14 cellular contexts compared by ENCODE assay signal in genomic region chr2:206353685-206354084, GRCh38.
DNase-seq lines count a peak whose midpoint lies in the region; ATAC-seq and TF ChIP-seq lines count a peak whose summit lies in the region.
"Had no signal": no experiment of that assay in that cellular context is flagged by ENCODE, and none has a peak within 500 bp of the region (broad histone marks: within the 10 kb centered on the region; RNA-seq: fewer than 3 reads in every experiment).

No MANE protein-coding gene starts in this region.

- WGBS in smooth muscle cell (ENCODE audit: low lambda C conversion rate) = 87% methylated on average over 1 of the region's 1 CpG

- no peak overlapping the region for H2AFZ ChIP-seq in smooth muscle cell (ENCODE audit: low read depth)

- DNase-seq in DMS53 (lab: John Stamatoyannopoulos, UW) (peak; percentile 25), DMS53 treated with DMSO at 0.1 percent for 48 hours (lab: John Stamatoyannopoulos, UW; ENCODE audit: unreplicated experiment) (no peak), NB4 (ENCODE audit: low read depth) (peak; percentile 19), iris pigment epithelial cell (ENCODE audit: low read depth) (peak; percentile 5), NCI-H446 treated with DMSO at 0.1 percent for 48 hours (lab: John Stamatoyannopoulos, UW) (no peak), smooth muscle cell (lab: John Stamatoyannopoulos, UW; ENCODE audit: unreplicated experiment) (no peak), hippocampal formation (lab: John Stamatoyannopoulos, UW) (no peak)
- DNase-seq: 8988T, islet precursor cell, NCI-H2081 treated with DMSO at 0.1 percent for 48 hours, transverse colon had no signal

- TF ChIP-seq POLR2A in NB4 (IDR thresholded peaks at IDR 0.05; ENCODE audit: extremely low read depth, insufficient read length) = no peak

- H3K27ac ChIP-seq in smooth muscle cell (ENCODE audit: low read depth) = no peak overlapping the region
- H3K27ac ChIP-seq: ascending aorta, gastroesophageal sphincter, transverse colon had no signal

- no peak overlapping the region for H3K9ac ChIP-seq in smooth muscle cell (ENCODE audit: low read depth)

- H3K9me3 ChIP-seq in smooth muscle cell (replicated peaks; ENCODE audit: low read depth) = no peaks in the 10 kb centered on the region
- H3K9me3 ChIP-seq: ascending aorta, transverse colon had no signal

- no peaks in the 10 kb centered on the region for H3K36me3 ChIP-seq in smooth muscle cell (ENCODE audit: low read depth)
- H3K36me3 ChIP-seq: ascending aorta, gastroesophageal sphincter, transverse colon had no signal

- no peak overlapping the region for H3K4me2 ChIP-seq in smooth muscle cell

- peak; percentile 72 for ATAC-seq in GM21619 (IDR thresholded peaks at IDR 0.05; ENCODE audit: unreplicated experiment)
- ATAC-seq: gastroesophageal sphincter had no signal

- H3K4me3 ChIP-seq in NB4 (ENCODE audit: low read depth, low read length) (no peak overlapping the region), smooth muscle cell (no peak overlapping the region)
- H3K4me3 ChIP-seq: ascending aorta, gastroesophageal sphincter, transverse colon had no signal

- H4K20me1 ChIP-seq in smooth muscle cell (ENCODE audit: low read depth) = no peaks in the 10 kb centered on the region

- H3F3A ChIP-seq in smooth muscle cell (ENCODE audit: low read depth) = no peaks in the 10 kb centered on the region

- H3K27me3 ChIP-seq in smooth muscle cell (ENCODE audit: low read depth) = no peaks in the 10 kb centered on the region
- H3K27me3 ChIP-seq: ascending aorta, gastroesophageal sphincter, transverse colon had no signal

- H3K79me2 ChIP-seq in smooth muscle cell (ENCODE audit: low read depth) = no peaks in the 10 kb centered on the region

- TF ChIP-seq CTCF in NB4 (IDR thresholded peaks at IDR 0.05; ENCODE audit: low read depth, low read length) (no peak), smooth muscle cell (IDR thresholded peaks at IDR 0.05; ENCODE audit: borderline replicate concordance, insufficient read depth, poor library complexity, severe bottlenecking) (no peak)

- H3K4me1 ChIP-seq in smooth muscle cell (ENCODE audit: low read depth) = no peaks in the 10 kb centered on the region
- H3K4me1 ChIP-seq: ascending aorta, gastroesophageal sphincter, transverse colon had no signal

Comparison
In these comparisons a context has a peak if more than half of its experiments do, and no peak if none do; other contexts are left out.
1. DNase-seq: peak in DMS53 (single experiment), NB4 (single experiment) and iris pigment epithelial cell (single experiment); none in DMS53 treated with DMSO at 0.1 percent for 48 hours (single experiment), NCI-H446 treated with DMSO at 0.1 percent for 48 hours (single experiment), smooth muscle cell (single experiment) and hippocampal formation (0 of 2).